In the genomic region with DNA sequence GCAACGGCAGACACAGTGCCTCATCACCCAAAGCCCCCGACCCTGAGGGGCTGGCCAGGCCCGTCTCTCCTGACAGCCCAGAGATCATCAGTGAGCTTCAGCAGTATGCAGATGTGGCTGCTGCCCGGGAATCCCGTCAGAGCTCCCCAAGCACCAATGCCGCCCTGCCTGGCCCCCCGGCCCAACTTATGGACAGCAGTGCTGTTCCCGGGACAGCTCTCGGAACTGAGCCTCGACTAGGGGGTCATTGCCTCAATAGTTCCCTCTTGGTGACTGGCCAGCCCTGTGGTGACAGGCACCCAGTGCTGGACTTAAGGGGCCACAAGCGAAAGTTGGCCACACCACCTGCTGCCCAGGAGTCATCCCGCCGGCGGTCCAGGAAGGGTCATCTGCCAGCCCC, we compare ENCODE assay signal across 25 cellular contexts. TPM values are rescaled to one million over a fixed set of nuclear protein-coding genes. Genes with fewer than 3 reads are reported as not detected.
"Had no signal": no experiment of that assay in that cellular context is flagged by ENCODE, and none has a peak within 500 bp of the region (broad histone marks: within the 10 kb centered on the region; RNA-seq: fewer than 3 reads in every experiment).

No MANE protein-coding gene starts in this region.

- H3K4me3 Mint-ChIP-seq: effector memory CD8-positive, alpha-beta T cell; endodermal cell had no signal

- H3K36me3 ChIP-seq: colonic mucosa had no signal

- H3K4me3 ChIP-seq: colonic mucosa, coronary artery, dorsolateral prefrontal cortex, esophagus muscularis mucosa, esophagus squamous epithelium, gastrocnemius medialis, gastroesophageal sphincter, heart left ventricle, heart right ventricle had no signal

- H3K27me3 Mint-ChIP-seq: effector memory CD8-positive, alpha-beta T cell had no signal

- H3K27ac Mint-ChIP-seq: endodermal cell had no signal

- H3K9me3 Mint-ChIP-seq: effector memory CD8-positive, alpha-beta T cell; endodermal cell had no signal

- H3K9me3 ChIP-seq: colonic mucosa, esophagus muscularis mucosa, esophagus squamous epithelium, gastrocnemius medialis, gastroesophageal sphincter, heart left ventricle, heart right ventricle had no signal

- H3K4me1 ChIP-seq: colonic mucosa, esophagus squamous epithelium, foreskin keratinocyte, gastrocnemius medialis had no signal

- H3K27me3 ChIP-seq: colonic mucosa, dorsolateral prefrontal cortex, esophagus muscularis mucosa, esophagus squamous epithelium, foreskin keratinocyte, gastrocnemius medialis, gastroesophageal sphincter, heart left ventricle, heart right ventricle had no signal

- ATAC-seq: effector memory CD8-positive, alpha-beta T cell; esophagus mucosa; foreskin keratinocyte; gastrocnemius medialis; gastroesophageal sphincter; heart left ventricle; heart right ventricle had no signal

- H3K27ac ChIP-seq: colonic mucosa, coronary artery, dorsolateral prefrontal cortex, epithelial cell of prostate, esophagus muscularis mucosa, esophagus squamous epithelium, foreskin keratinocyte, gastrocnemius medialis, gastroesophageal sphincter, heart left ventricle, heart right ventricle had no signal

- DNase-seq: colonic mucosa; cortex of kidney; dermis blood vessel endothelial cell; dorsolateral prefrontal cortex; effector CD4-positive, alpha-beta T cell; effector CD8-positive, alpha-beta T cell; effector memory CD4-positive, alpha-beta T cell; effector memory CD8-positive, alpha-beta T cell; endodermal cell; erythroblast; esophagus squamous epithelium; foreskin fibroblast; foreskin keratinocyte; foreskin melanocyte; gastrocnemius medialis; glutamatergic neuron; heart left ventricle; heart right ventricle had no signal

RNA-seq across cellular contexts. Expression of a gene that starts 44.4 kb away (rescaled TPM):
- total RNA-seq: epithelial cell of proximal tubule, fibroblast of villous mesenchyme, foreskin keratinocyte had no signal
